In genomic region chr1:184387871-184388670, GRCh38 we compare ENCODE assay signal across 7 cellular contexts. TPM values are rescaled to one million over a fixed set of nuclear protein-coding genes. Genes with fewer than 3 reads are reported as not detected.
A peak's percentile ranks its signal among the peaks of the same experiment; 100 is the strongest.
DNase-seq lines count a peak whose midpoint lies in the region; ATAC-seq and TF ChIP-seq lines count a peak whose summit lies in the region.

No MANE protein-coding gene starts in this region.

- H3K9ac ChIP-seq in neural cell (ENCODE audit: low read length): peak overlapping the region; percentile 96

- H3K27me3 Mint-ChIP-seq in activated T-helper 1 cell treated with anti-CD3 and anti-CD28 coated beads, Interleukin-12 subunit alpha, Interleukin-12 subunit beta, Interleukin-2, Interleukin-4 antibody, amounts not matched to agents 30 ng/mL and 10 ng/mL and 1 ng/mL, durations not matched to agents 14 hours and 24 hours and 36 hours (ENCODE audit: insufficient read depth): peaks cover 62% of the 10 kb centered on the region

- H3K9me2 ChIP-seq in neural cell (ENCODE audit: insufficient read depth, low read length): no peaks in the 10 kb centered on the region

- TF ChIP-seq RAD21 in neural cell (conservative IDR thresholded peaks at IDR 0.05): peak; percentile 49

- H3K79me2 ChIP-seq in neural cell (replicated peaks; ENCODE audit: insufficient read depth, low read length): peaks cover 44% of the 10 kb centered on the region

- peak overlapping the region; percentile 77 for H3K4me2 ChIP-seq in neural cell (ENCODE audit: low read length)

- no peak for TF ChIP-seq EP300 in neural cell (conservative IDR thresholded peaks at IDR 0.05; ENCODE audit: poor library complexity, severe bottlenecking)

- TF ChIP-seq POLR2A in NB4 (IDR thresholded peaks at IDR 0.05; ENCODE audit: extremely low read depth, insufficient read length): no peak

- ATAC-seq in foreskin keratinocyte (peak; percentile 50), HG03520 (IDR thresholded peaks at IDR 0.05; ENCODE audit: unreplicated experiment) (no peak)

- DNase-seq in ELR (ENCODE audit: low read depth): peak; percentile 94
- DNase-seq in NB4 (ENCODE audit: low read depth): peak; percentile 32
- DNase-seq in activated T-helper 1 cell treated with anti-CD3 and anti-CD28 coated beads, Interleukin-12 subunit alpha, Interleukin-12 subunit beta, Interleukin-2, Interleukin-4 antibody, amounts not matched to agents 30 ng/mL and 10 ng/mL and 1 ng/mL, durations not matched to agents 14 hours and 24 hours and 36 hours (ENCODE audit: low spot score): peak; percentile 1
- peak; percentile 58 to 84 for DNase-seq in foreskin keratinocyte
- no peak for DNase-seq in activated effector memory CD4-positive, alpha-beta T cell treated with Interleukin-2 at 50 U/mL for 16 hours

- H3K9me3 ChIP-seq in neural cell (ENCODE audit: low read length): no peaks in the 10 kb centered on the region

- no peaks in the 10 kb centered on the region for H3K9me3 Mint-ChIP-seq in activated T-helper 1 cell treated with anti-CD3 and anti-CD28 coated beads, Interleukin-12 subunit alpha, Interleukin-12 subunit beta, Interleukin-2, Interleukin-4 antibody, amounts not matched to agents 30 ng/mL and 10 ng/mL and 1 ng/mL, durations not matched to agents 14 hours and 24 hours and 36 hours

- H3K27ac Mint-ChIP-seq in activated T-helper 1 cell treated with anti-CD3 and anti-CD28 coated beads, Interleukin-12 subunit alpha, Interleukin-12 subunit beta, Interleukin-2, Interleukin-4 antibody, amounts not matched to agents 30 ng/mL and 10 ng/mL and 1 ng/mL, durations not matched to agents 14 hours and 24 hours and 36 hours: peak overlapping the region; percentile 53

- H3K27ac ChIP-seq in foreskin keratinocyte (peak overlapping the region; percentile 78), neural cell (ENCODE audit: low read length) (peak overlapping the region; percentile 92)

- H3K4me3 Mint-ChIP-seq in activated T-helper 1 cell treated with anti-CD3 and anti-CD28 coated beads, Interleukin-12 subunit alpha, Interleukin-12 subunit beta, Interleukin-2, Interleukin-4 antibody, amounts not matched to agents 30 ng/mL and 10 ng/mL and 1 ng/mL, durations not matched to agents 14 hours and 24 hours and 36 hours: peak overlapping the region; percentile 82

- H3F3A ChIP-seq in neural cell (ENCODE audit: insufficient read depth, low read length, poor library complexity, severe bottlenecking): peaks cover 7% of the 10 kb centered on the region

- no peaks in the 10 kb centered on the region for H3K36me3 ChIP-seq in neural cell (ENCODE audit: insufficient read depth, low read length)

- peaks cover 12% of the 10 kb centered on the region for H3K4me1 Mint-ChIP-seq in activated T-helper 1 cell treated with anti-CD3 and anti-CD28 coated beads, Interleukin-12 subunit alpha, Interleukin-12 subunit beta, Interleukin-2, Interleukin-4 antibody, amounts not matched to agents 30 ng/mL and 10 ng/mL and 1 ng/mL, durations not matched to agents 14 hours and 24 hours and 36 hours (ENCODE audit: low read depth)

- peaks cover 30% of the 10 kb centered on the region for H3K4me1 ChIP-seq in foreskin keratinocyte

- TF ChIP-seq CTCF in NB4 (IDR thresholded peaks at IDR 0.05; ENCODE audit: low read depth, low read length) (no peak), foreskin keratinocyte (conservative IDR thresholded peaks at IDR 0.05) (peak; percentile 46), neural cell (IDR thresholded peaks at IDR 0.05; ENCODE audit: poor library complexity, severe bottlenecking) (no peak)

- no peaks in the 10 kb centered on the region for H3K36me3 Mint-ChIP-seq in activated T-helper 1 cell treated with anti-CD3 and anti-CD28 coated beads, Interleukin-12 subunit alpha, Interleukin-12 subunit beta, Interleukin-2, Interleukin-4 antibody, amounts not matched to agents 30 ng/mL and 10 ng/mL and 1 ng/mL, durations not matched to agents 14 hours and 24 hours and 36 hours (ENCODE audit: low read depth)

- peak overlapping the region; percentile 83 for H2AFZ ChIP-seq in neural cell (ENCODE audit: low read depth, low read length)

- intact Hi-C loops in activated T-helper 1 cell treated with anti-CD3 and anti-CD28 coated beads, Interleukin-12 subunit alpha, Interleukin-12 subunit beta, Interleukin-2, Interleukin-4 antibody, amounts not matched to agents 30 ng/mL and 10 ng/mL and 1 ng/mL, durations not matched to agents 14 hours and 24 hours and 36 hours (cut with micrococcal nuclease): loop anchor here (2.0 to 10.0 kb wide), 9 partner anchors 227 to 971 kb away; partner anchors contain the start of genes NIBAN1, NMNAT2, SMG7 and SWT1

- H3K4me3 ChIP-seq in NB4 (ENCODE audit: low read depth, low read length) (peak overlapping the region; percentile 27), neural cell (ENCODE audit: low read length) (peak overlapping the region; percentile 86)

- H3K27me3 ChIP-seq in foreskin keratinocyte (no peaks in the 10 kb centered on the region), neural cell (ENCODE audit: insufficient read depth, low read depth, low read length) (no peaks in the 10 kb centered on the region)

- H4K20me1 ChIP-seq in neural cell (ENCODE audit: insufficient read depth): no peaks in the 10 kb centered on the region

TF ChIP-seq in neural cell, 6 proteins besides CTCF, POLR2A, EP300 and RAD21:
- TF ChIP-seq SMC3 (conservative IDR thresholded peaks at IDR 0.05; ENCODE audit: poor library complexity): peak; percentile 54
- TF ChIP-seq EZH2 (IDR thresholded peaks at IDR 0.05; ENCODE audit: borderline replicate concordance, insufficient read depth, low read length, poor library complexity, severe bottlenecking): no peak
- TF ChIP-seq TAF1 (IDR thresholded peaks at IDR 0.05; ENCODE audit: low read depth): peak; percentile 52

RNA-seq across cellular contexts. Expression of gene C1orf21, which starts 1.2 kb away (rescaled TPM):
- 1.8 and 4.1 TPM in 2 replicates for total RNA-seq in activated T-helper 1 cell treated with anti-CD3 and anti-CD28 coated beads, Interleukin-12 subunit alpha, Interleukin-12 subunit beta, Interleukin-2, Interleukin-4 antibody, amounts not matched to agents 30 ng/mL and 10 ng/mL and 1 ng/mL, durations not matched to agents 14 hours and 24 hours and 36 hours
- 37.7 and 40.3 TPM in 2 replicates for total RNA-seq in foreskin keratinocyte
- polyA plus RNA-seq in foreskin keratinocyte (36.6 and 41.1 TPM in 2 replicates), neural cell (17.4 and 21.1 TPM in 2 replicates)
- polyA minus RNA-seq in neural cell: 25.6 and 41.8 TPM in 2 replicates
